Comparison of ENCODE assay signal across 15 cellular contexts in genomic region chr3:117548600-117548999, GRCh38.
"Had no signal": no experiment of that assay in that cellular context is flagged by ENCODE, and none has a peak within 500 bp of the region (broad histone marks: within the 10 kb centered on the region; RNA-seq: fewer than 3 reads in every experiment).

No MANE protein-coding gene starts in this region.

- H3K4me3 Mint-ChIP-seq: activated CD4-positive, alpha-beta T cell treated with anti-CD3 and anti-CD28 coated beads, Interleukin-2, amount 10 ng/mL, durations not matched to agents 7 days and 5 days; activated naive CD4-positive, alpha-beta T cell treated with anti-CD3 and anti-CD28 coated beads, Interleukin-2, amount 10 ng/mL, durations not matched to agents 7 days and 5 days; central memory CD8-positive, alpha-beta T cell; natural killer cell; WTC11 had no signal

- H3K36me3 Mint-ChIP-seq: activated naive CD4-positive, alpha-beta T cell treated with anti-CD3 and anti-CD28 coated beads, Interleukin-2, amount 10 ng/mL, durations not matched to agents 7 days and 5 days; natural killer cell; WTC11 had no signal

- H3K4me1 ChIP-seq: body of pancreas, prostate gland, thyroid gland, uterus had no signal

- H3K27ac ChIP-seq: body of pancreas, prostate gland, sigmoid colon, thyroid gland, uterus had no signal

- H3K27me3 Mint-ChIP-seq: activated CD4-positive, alpha-beta T cell treated with anti-CD3 and anti-CD28 coated beads, Interleukin-2, amount 10 ng/mL, durations not matched to agents 7 days and 5 days; activated naive CD4-positive, alpha-beta T cell treated with anti-CD3 and anti-CD28 coated beads, Interleukin-2, amount 10 ng/mL, durations not matched to agents 7 days and 5 days; central memory CD8-positive, alpha-beta T cell had no signal

- H3K9me3 ChIP-seq: body of pancreas, prostate gland, sigmoid colon, thyroid gland, uterus had no signal

- H3K4me1 Mint-ChIP-seq: activated CD4-positive, alpha-beta T cell treated with anti-CD3 and anti-CD28 coated beads, Interleukin-2, amount 10 ng/mL, durations not matched to agents 7 days and 5 days; activated naive CD4-positive, alpha-beta T cell treated with anti-CD3 and anti-CD28 coated beads, Interleukin-2, amount 10 ng/mL, durations not matched to agents 7 days and 5 days; central memory CD8-positive, alpha-beta T cell; natural killer cell; WTC11 had no signal

- H3K9me3 Mint-ChIP-seq: activated CD4-positive, alpha-beta T cell treated with anti-CD3 and anti-CD28 coated beads, Interleukin-2, amount 10 ng/mL, durations not matched to agents 7 days and 5 days; activated naive CD4-positive, alpha-beta T cell treated with anti-CD3 and anti-CD28 coated beads, Interleukin-2, amount 10 ng/mL, durations not matched to agents 7 days and 5 days; WTC11 had no signal

- ATAC-seq: body of pancreas, left colon, natural killer cell, WTC11 had no signal

- H3K27me3 ChIP-seq: body of pancreas, sigmoid colon, thyroid gland, uterus had no signal

- DNase-seq: activated CD4-positive, alpha-beta T cell treated with anti-CD3 and anti-CD28 coated beads, Interleukin-2, amount 10 ng/mL, durations not matched to agents 7 days and 5 days; activated CD8-positive, alpha-beta memory T cell treated with anti-CD3 and anti-CD28 coated beads for 24 hours; activated naive CD4-positive, alpha-beta T cell treated with anti-CD3 and anti-CD28 coated beads, Interleukin-2, amount 10 ng/mL, durations not matched to agents 7 days and 5 days; body of pancreas; effector memory CD4-positive, alpha-beta T cell; left colon; natural killer cell; nucleus accumbens; sigmoid colon; T-helper 1 cell; thyroid gland; uterus had no signal

- H3K27ac Mint-ChIP-seq: activated CD4-positive, alpha-beta T cell treated with anti-CD3 and anti-CD28 coated beads, Interleukin-2, amount 10 ng/mL, durations not matched to agents 7 days and 5 days; activated naive CD4-positive, alpha-beta T cell treated with anti-CD3 and anti-CD28 coated beads, Interleukin-2, amount 10 ng/mL, durations not matched to agents 7 days and 5 days; natural killer cell; WTC11 had no signal

- H3K4me3 ChIP-seq: body of pancreas, prostate gland, sigmoid colon, thyroid gland, uterus had no signal

- H3K36me3 ChIP-seq: prostate gland, sigmoid colon, thyroid gland, uterus had no signal
